In genomic region chr1:28143496-28144202, GRCh38 we compare ENCODE assay signal across 12 cellular contexts.
"Had no signal": no experiment of that assay in that cellular context is flagged by ENCODE, and none has a peak within 500 bp of the region (broad histone marks: within the 10 kb centered on the region; RNA-seq: fewer than 3 reads in every experiment).

No MANE protein-coding gene starts in this region.

- H3K27ac Mint-ChIP-seq: nephron; T-helper 2 cell treated with Interferon-gamma antibody and Interleukin-4, amounts not matched to agents 5 μg/mL and 100 μg/mL, for 36 hours had no signal

- H3K9me3 Mint-ChIP-seq: nephron; T-helper 2 cell treated with Interferon-gamma antibody and Interleukin-4, amounts not matched to agents 5 μg/mL and 100 μg/mL, for 36 hours had no signal

- H3K36me3 ChIP-seq: adrenal gland, right lobe of liver, uterus had no signal

- H3K4me1 Mint-ChIP-seq: nephron had no signal

- H3K4me1 ChIP-seq: adrenal gland, psoas muscle, right lobe of liver, uterus had no signal

- H3K4me3 Mint-ChIP-seq: nephron; T-helper 2 cell treated with Interferon-gamma antibody and Interleukin-4, amounts not matched to agents 5 μg/mL and 100 μg/mL, for 36 hours had no signal

- H3K9me3 ChIP-seq: adrenal gland, psoas muscle, right lobe of liver, uterus had no signal

- H3K4me3 ChIP-seq: adrenal gland, coronary artery, psoas muscle, right lobe of liver, uterus had no signal

- DNase-seq: activated CD4-positive, alpha-beta T cell treated with anti-CD3 and anti-CD28 coated beads, Interleukin-2, amount 50 U/mL, for 4 hours; activated CD4-positive, CD25-positive, alpha-beta regulatory T cell treated with anti-CD3 and anti-CD28 coated beads, Interleukin-2, amount 50 U/mL, for 72 hours; activated naive CD4-positive, alpha-beta T cell; effector CD8-positive, alpha-beta T cell; foreskin melanocyte; psoas muscle; right lobe of liver; uterus had no signal

- H3K27me3 ChIP-seq: adrenal gland, right lobe of liver, uterus had no signal

- H3K27ac ChIP-seq: adrenal gland, coronary artery, psoas muscle, right lobe of liver, uterus had no signal

- ATAC-seq: psoas muscle had no signal
